40 cellular contexts compared by ENCODE assay signal in genomic region chr6:143486752-143487151, GRCh38.
"Had no signal": no experiment of that assay in that cellular context is flagged by ENCODE, and none has a peak within 500 bp of the region (broad histone marks: within the 10 kb centered on the region; RNA-seq: fewer than 3 reads in every experiment).

No MANE protein-coding gene starts in this region.

- H3K36me3 ChIP-seq: brain microvascular endothelial cell, breast epithelium, cardiac muscle cell had no signal

- H3K27ac ChIP-seq: adrenal gland, ascending aorta, body of pancreas, brain microvascular endothelial cell, breast epithelium, cardiac muscle cell had no signal

- ATAC-seq: activated naive CD4-positive, alpha-beta T cell treated with anti-CD3 and anti-CD28 coated beads, Interleukin-2, amount 50 U/mL, for 72 hours; activated naive CD8-positive, alpha-beta T cell treated with anti-CD3 and anti-CD28 coated beads, Interleukin-2, amount 50 U/mL, for 24 hours; activated T-cell treated with anti-CD3 and anti-CD28 coated beads, Interleukin-2, amount 50 U/mL, for 4 hours; activated T-cell treated with anti-CD3 and anti-CD28 coated beads, Interleukin-2, amount 50 U/mL, for 72 hours; activated T-helper 17 cell treated with anti-CD3 and anti-CD28 coated beads, Interleukin-2, amount 50 U/mL, for 72 hours; body of pancreas had no signal

- H3K27me3 Mint-ChIP-seq: activated naive CD4-positive, alpha-beta T cell treated with anti-CD3 and anti-CD28 coated beads, Interleukin-2, amount 10 ng/mL, durations not matched to agents 7 days and 5 days; activated naive CD4-positive, alpha-beta T cell treated with anti-CD3 and anti-CD28 coated beads, Interleukin-2, amount 50 U/mL, for 24 hours; activated naive CD8-positive, alpha-beta T cell; activated naive CD8-positive, alpha-beta T cell treated with anti-CD3 and anti-CD28 coated beads for 36 hours; activated naive CD8-positive, alpha-beta T cell treated with anti-CD3 and anti-CD28 coated beads, Interleukin-2, amount 10 ng/mL, durations not matched to agents 7 days and 5 days; activated naive CD8-positive, alpha-beta T cell treated with anti-CD3 and anti-CD28 coated beads, Interleukin-2, amount 50 U/mL, for 24 hours; activated T-cell treated with anti-CD3 and anti-CD28 coated beads, Interleukin-2, amount 50 U/mL, for 24 hours; activated T-helper 17 cell treated with anti-CD3 and anti-CD28 coated beads, Interleukin-2, amount 50 U/mL, for 72 hours; brain; central memory CD8-positive, alpha-beta T cell had no signal

- H3K27ac Mint-ChIP-seq: activated naive CD4-positive, alpha-beta T cell treated with anti-CD3 and anti-CD28 coated beads for 36 hours; activated naive CD4-positive, alpha-beta T cell treated with anti-CD3 and anti-CD28 coated beads, Interleukin-2, amount 10 ng/mL, durations not matched to agents 7 days and 5 days; activated naive CD4-positive, alpha-beta T cell treated with anti-CD3 and anti-CD28 coated beads, Interleukin-2, amount 50 U/mL, for 24 hours; activated naive CD4-positive, alpha-beta T cell treated with anti-CD3 and anti-CD28 coated beads, Interleukin-2, amount 50 U/mL, for 72 hours; activated naive CD8-positive, alpha-beta T cell; activated naive CD8-positive, alpha-beta T cell treated with anti-CD3 and anti-CD28 coated beads for 36 hours; activated naive CD8-positive, alpha-beta T cell treated with anti-CD3 and anti-CD28 coated beads, Interleukin-2, amount 10 ng/mL, durations not matched to agents 7 days and 5 days; activated naive CD8-positive, alpha-beta T cell treated with anti-CD3 and anti-CD28 coated beads, Interleukin-2, amount 50 U/mL, for 24 hours; activated T-cell treated with anti-CD3 and anti-CD28 coated beads, Interleukin-2, amount 50 U/mL, for 24 hours; activated T-cell treated with anti-CD3 and anti-CD28 coated beads, Interleukin-2, amount 50 U/mL, for 72 hours; activated T-helper 1 cell treated with anti-CD3 and anti-CD28 coated beads, Interleukin-12 subunit alpha, Interleukin-12 subunit beta, Interleukin-2, Interleukin-4 antibody, amounts not matched to agents 30 ng/mL and 10 ng/mL and 1 ng/mL, durations not matched to agents 14 hours and 24 hours and 36 hours; activated T-helper 17 cell treated with anti-CD3 and anti-CD28 coated beads, Interleukin-2, amount 50 U/mL, for 72 hours; activated T-helper 2 cell treated with anti-CD3 and anti-CD28 coated beads, Interferon-gamma antibody, Interleukin-2, Interleukin-4, amounts not matched to agents 10 μg/mL and 5 μg/mL and 100 μg/mL, durations not matched to agents 14 hours and 24 hours and 36 hours; brain had no signal

- H3K36me3 Mint-ChIP-seq: activated naive CD4-positive, alpha-beta T cell treated with anti-CD3 and anti-CD28 coated beads, Interleukin-2, amount 10 ng/mL, durations not matched to agents 7 days and 5 days; activated naive CD4-positive, alpha-beta T cell treated with anti-CD3 and anti-CD28 coated beads, Interleukin-2, amount 50 U/mL, for 24 hours; activated naive CD4-positive, alpha-beta T cell treated with anti-CD3 and anti-CD28 coated beads, Interleukin-2, amount 50 U/mL, for 72 hours had no signal

- FAIRE-seq: astrocyte, bronchial epithelial cell had no signal

- H3K4me3 Mint-ChIP-seq: activated naive CD4-positive, alpha-beta T cell treated with anti-CD3 and anti-CD28 coated beads for 36 hours; activated naive CD4-positive, alpha-beta T cell treated with anti-CD3 and anti-CD28 coated beads, Interleukin-2, amount 10 ng/mL, durations not matched to agents 7 days and 5 days; activated naive CD4-positive, alpha-beta T cell treated with anti-CD3 and anti-CD28 coated beads, Interleukin-2, amount 50 U/mL, for 24 hours; activated naive CD8-positive, alpha-beta T cell; activated naive CD8-positive, alpha-beta T cell treated with anti-CD3 and anti-CD28 coated beads for 36 hours; activated naive CD8-positive, alpha-beta T cell treated with anti-CD3 and anti-CD28 coated beads, Interleukin-2, amount 10 ng/mL, durations not matched to agents 7 days and 5 days; activated naive CD8-positive, alpha-beta T cell treated with anti-CD3 and anti-CD28 coated beads, Interleukin-2, amount 50 U/mL, for 24 hours; activated T-cell treated with anti-CD3 and anti-CD28 coated beads, Interleukin-2, amount 50 U/mL, for 24 hours; activated T-cell treated with anti-CD3 and anti-CD28 coated beads, Interleukin-2, amount 50 U/mL, for 4 hours; activated T-cell treated with anti-CD3 and anti-CD28 coated beads, Interleukin-2, amount 50 U/mL, for 72 hours; activated T-helper 1 cell treated with anti-CD3 and anti-CD28 coated beads, Interleukin-12 subunit alpha, Interleukin-12 subunit beta, Interleukin-2, Interleukin-4 antibody, amounts not matched to agents 30 ng/mL and 10 ng/mL and 1 ng/mL, durations not matched to agents 14 hours and 24 hours and 36 hours; activated T-helper 17 cell treated with anti-CD3 and anti-CD28 coated beads, Interleukin-2, amount 50 U/mL, for 72 hours; brain; central memory CD8-positive, alpha-beta T cell had no signal

- H3K4me3 ChIP-seq: adrenal gland, ascending aorta, body of pancreas, breast epithelium, cardiac muscle cell had no signal

- H3K27me3 ChIP-seq: adrenal gland, ascending aorta, body of pancreas, brain microvascular endothelial cell, breast epithelium, cardiac muscle cell had no signal

- H3K9me3 ChIP-seq: adrenal gland, ascending aorta, body of pancreas, breast epithelium had no signal

- H3K4me1 ChIP-seq: adrenal gland, ascending aorta, body of pancreas, breast epithelium had no signal

- H3K4me1 Mint-ChIP-seq: activated naive CD4-positive, alpha-beta T cell treated with anti-CD3 and anti-CD28 coated beads, Interleukin-2, amount 10 ng/mL, durations not matched to agents 7 days and 5 days; activated naive CD4-positive, alpha-beta T cell treated with anti-CD3 and anti-CD28 coated beads, Interleukin-2, amount 50 U/mL, for 24 hours; activated naive CD8-positive, alpha-beta T cell treated with anti-CD3 and anti-CD28 coated beads for 36 hours; activated naive CD8-positive, alpha-beta T cell treated with anti-CD3 and anti-CD28 coated beads, Interleukin-2, amount 10 ng/mL, durations not matched to agents 7 days and 5 days; activated naive CD8-positive, alpha-beta T cell treated with anti-CD3 and anti-CD28 coated beads, Interleukin-2, amount 50 U/mL, for 24 hours; activated T-helper 17 cell treated with anti-CD3 and anti-CD28 coated beads, Interleukin-2, amount 50 U/mL, for 72 hours; brain; central memory CD8-positive, alpha-beta T cell had no signal

- DNase-seq: activated effector memory CD4-positive, alpha-beta T cell treated with anti-CD3 and anti-CD28 coated beads, Interleukin-2, amount 50 U/mL, for 16 hours; activated effector memory CD4-positive, alpha-beta T cell treated with Interleukin-2 at 50 U/mL for 16 hours; activated gamma-delta T cell; activated gamma-delta T cell treated with Interleukin-2 at 50 U/mL for 16 hours; activated naive CD4-positive, alpha-beta T cell; activated naive CD4-positive, alpha-beta T cell treated with anti-CD3 and anti-CD28 coated beads for 36 hours; activated naive CD4-positive, alpha-beta T cell treated with anti-CD3 and anti-CD28 coated beads, Interleukin-2, amount 10 ng/mL, durations not matched to agents 7 days and 5 days; activated naive CD4-positive, alpha-beta T cell treated with anti-CD3 and anti-CD28 coated beads, Interleukin-2, amount 50 U/mL, for 16 hours; activated naive CD4-positive, alpha-beta T cell treated with Interleukin-2 at 50 U/mL for 16 hours; activated naive CD8-positive, alpha-beta T cell treated with anti-CD3 and anti-CD28 coated beads for 36 hours; activated naive CD8-positive, alpha-beta T cell treated with anti-CD3 and anti-CD28 coated beads, Interleukin-2, amount 10 ng/mL, durations not matched to agents 7 days and 5 days; activated naive CD8-positive, alpha-beta T cell treated with anti-CD3 and anti-CD28 coated beads, Interleukin-2, amount 50 U/mL, for 24 hours; activated T-cell treated with anti-CD3 and anti-CD28 coated beads, Interleukin-2, amount 50 U/mL, for 1 hour; activated T-cell treated with anti-CD3 and anti-CD28 coated beads, Interleukin-2, amount 50 U/mL, for 24 hours; activated T-cell treated with anti-CD3 and anti-CD28 coated beads, Interleukin-2, amount 50 U/mL, for 4 hours; activated T-cell treated with anti-CD3 and anti-CD28 coated beads, Interleukin-2, amount 50 U/mL, for 48 hours; activated T-cell treated with anti-CD3 and anti-CD28 coated beads, Interleukin-2, amount 50 U/mL, for 72 hours; adrenal gland; amniotic stem cell; amygdala; anterior cingulate cortex; aorta; body of pancreas; brain microvascular endothelial cell; caudate nucleus; central memory CD4-positive, alpha-beta T cell; cerebellar nuclear complex had no signal

- H3K9me3 Mint-ChIP-seq: activated naive CD4-positive, alpha-beta T cell treated with anti-CD3 and anti-CD28 coated beads for 36 hours; activated naive CD4-positive, alpha-beta T cell treated with anti-CD3 and anti-CD28 coated beads, Interleukin-2, amount 10 ng/mL, durations not matched to agents 7 days and 5 days; activated naive CD4-positive, alpha-beta T cell treated with anti-CD3 and anti-CD28 coated beads, Interleukin-2, amount 50 U/mL, for 24 hours; activated naive CD4-positive, alpha-beta T cell treated with anti-CD3 and anti-CD28 coated beads, Interleukin-2, amount 50 U/mL, for 72 hours; activated naive CD8-positive, alpha-beta T cell treated with anti-CD3 and anti-CD28 coated beads for 36 hours; activated naive CD8-positive, alpha-beta T cell treated with anti-CD3 and anti-CD28 coated beads, Interleukin-2, amount 10 ng/mL, durations not matched to agents 7 days and 5 days; activated naive CD8-positive, alpha-beta T cell treated with anti-CD3 and anti-CD28 coated beads, Interleukin-2, amount 50 U/mL, for 24 hours; activated T-cell treated with anti-CD3 and anti-CD28 coated beads, Interleukin-2, amount 50 U/mL, for 24 hours; activated T-cell treated with anti-CD3 and anti-CD28 coated beads, Interleukin-2, amount 50 U/mL, for 4 hours; activated T-cell treated with anti-CD3 and anti-CD28 coated beads, Interleukin-2, amount 50 U/mL, for 72 hours; activated T-helper 1 cell treated with anti-CD3 and anti-CD28 coated beads, Interleukin-12 subunit alpha, Interleukin-12 subunit beta, Interleukin-2, Interleukin-4 antibody, amounts not matched to agents 30 ng/mL and 10 ng/mL and 1 ng/mL, durations not matched to agents 14 hours and 24 hours and 36 hours; activated T-helper 17 cell treated with anti-CD3 and anti-CD28 coated beads, Interleukin-2, amount 50 U/mL, for 72 hours; activated T-helper 2 cell treated with anti-CD3 and anti-CD28 coated beads, Interferon-gamma antibody, Interleukin-2, Interleukin-4, amounts not matched to agents 10 μg/mL and 5 μg/mL and 100 μg/mL, durations not matched to agents 14 hours and 24 hours and 36 hours; brain; central memory CD8-positive, alpha-beta T cell had no signal
